Comparison of ENCODE assay signal across 31 cellular contexts in genomic region chr12:60123443-60124000, GRCh38.
A peak's percentile ranks its signal among the peaks of the same experiment; 100 is the strongest.
DNase-seq lines count a peak whose midpoint lies in the region; ATAC-seq and TF ChIP-seq lines count a peak whose summit lies in the region.
"Had no signal": no experiment of that assay in that cellular context is flagged by ENCODE, and none has a peak within 500 bp of the region (broad histone marks: within the 10 kb centered on the region; RNA-seq: fewer than 3 reads in every experiment).

No MANE protein-coding gene starts in this region.

- peaks cover 5% of the 10 kb centered on the region for H3K9me3 Mint-ChIP-seq in Calu3 (ENCODE audit: low read depth, unreplicated experiment)
- peaks cover 17% of the 10 kb centered on the region for H3K9me3 Mint-ChIP-seq in stimulated activated effector memory CD8-positive, alpha-beta T cell treated with anti-CD3 and anti-CD28 coated beads, Interleukin-12 subunit alpha, Interleukin-12 subunit beta, amount 100 ng/mL, for 72 hours

- TF ChIP-seq CTCF in AG09309 (IDR thresholded peaks at IDR 0.05; ENCODE audit: control insufficient read depth, insufficient read depth, low read depth, low read length, missing control alignments), result no peak
- TF ChIP-seq CTCF in Calu3 (IDR thresholded peaks at IDR 0.05; ENCODE audit: unreplicated experiment), result no peak

- CTCF ChIA-PET in Calu3 (lab: Charles Lee), result no interaction called here

- no peak for ATAC-seq in stimulated activated effector memory CD8-positive, alpha-beta T cell treated with anti-CD3 and anti-CD28 coated beads, Interleukin-12 subunit alpha, Interleukin-12 subunit beta, amount 100 ng/mL, for 72 hours
- ATAC-seq: heart right ventricle, right lobe of liver, T-cell had no signal

- DNase-seq in AG09309 (ENCODE audit: low read depth) (peak; percentile 20), ELR (ENCODE audit: low read depth) (peak; percentile 52), amniotic epithelial cell (ENCODE audit: low read depth) (peak; percentile 7), fibroblast of the conjunctiva (ENCODE audit: low read depth) (peak; percentile 16), MV-4-11 (lab: John Stamatoyannopoulos, UW) (no peak), Calu3 (no peak)
- DNase-seq in activated T-cell treated with anti-CD3 and anti-CD28 coated beads, Interleukin-2, amount 50 U/mL, for 1 hour, result no peak
- DNase-seq in stimulated activated effector memory CD8-positive, alpha-beta T cell treated with anti-CD3 and anti-CD28 coated beads, Interleukin-12 subunit alpha, Interleukin-12 subunit beta, amount 100 ng/mL, for 72 hours (ENCODE audit: low spot score in 2 of 2), result no peak
- DNase-seq: activated CD4-positive, alpha-beta T cell treated with anti-CD3 and anti-CD28 coated beads for 48 hours; amygdala; C1 segment of cervical spinal cord; DMS79 treated with DMSO at 0.1 percent for 48 hours; effector CD4-positive, alpha-beta T cell; foreskin melanocyte; heart right ventricle; Karpas-422; kidney; naive B cell; NCI-H1436; NCI-H2081; NCI-H2227 treated with DMSO at 0.1 percent for 48 hours; NCI-H69; right lobe of liver; stimulated activated CD4-positive, alpha-beta T cell treated with anti-CD3 and anti-CD28 coated beads, Interleukin-4, amount 100 ng/mL, for 1 hour; T-cell; tibial artery; WERI-Rb-1 had no signal

- intact Hi-C loops in Calu3 (cut with micrococcal nuclease; ENCODE audit: unreplicated experiment), result no loop called here

- H3K27me3 Mint-ChIP-seq in Calu3 (ENCODE audit: unreplicated experiment), result no peaks in the 10 kb centered on the region
- H3K27me3 Mint-ChIP-seq: activated naive CD4-positive, alpha-beta T cell treated with anti-CD3 and anti-CD28 coated beads, Interleukin-2, amount 50 U/mL, for 24 hours; naive B cell; progenitor cell of endocrine pancreas; T-cell had no signal

- BruUV-seq in Calu3 (replicated peaks; lab: Mats Ljungman, UMichigan), result no TSS peak

- no peak overlapping the region for H3K4me3 ChIP-seq in AG09309 (ENCODE audit: control insufficient read depth, low read depth, low read length)
- H3K4me3 ChIP-seq: heart right ventricle, right lobe of liver, tibial artery had no signal

- no peaks in the 10 kb centered on the region for H3K36me3 Mint-ChIP-seq in Calu3 (ENCODE audit: insufficient read depth, unreplicated experiment)
- no peaks in the 10 kb centered on the region for H3K36me3 Mint-ChIP-seq in stimulated activated effector memory CD8-positive, alpha-beta T cell treated with anti-CD3 and anti-CD28 coated beads, Interleukin-12 subunit alpha, Interleukin-12 subunit beta, amount 100 ng/mL, for 72 hours
- H3K36me3 Mint-ChIP-seq: activated naive CD4-positive, alpha-beta T cell treated with anti-CD3 and anti-CD28 coated beads, Interleukin-2, amount 50 U/mL, for 24 hours; mesothelial cell of epicardium; naive B cell; T-cell had no signal

- peaks cover 22% of the 10 kb centered on the region for H3K4me1 Mint-ChIP-seq in Calu3 (ENCODE audit: low read depth, unreplicated experiment)
- H3K4me1 Mint-ChIP-seq in stimulated activated effector memory CD8-positive, alpha-beta T cell treated with anti-CD3 and anti-CD28 coated beads, Interleukin-12 subunit alpha, Interleukin-12 subunit beta, amount 100 ng/mL, for 72 hours, result no peaks in the 10 kb centered on the region
- H3K4me1 Mint-ChIP-seq: activated naive CD4-positive, alpha-beta T cell treated with anti-CD3 and anti-CD28 coated beads, Interleukin-2, amount 50 U/mL, for 24 hours; mesothelial cell of epicardium; naive B cell; T-cell had no signal

- H3K27ac Mint-ChIP-seq in Calu3 (ENCODE audit: unreplicated experiment), result no peak overlapping the region
- no peak overlapping the region for H3K27ac Mint-ChIP-seq in stimulated activated effector memory CD8-positive, alpha-beta T cell treated with anti-CD3 and anti-CD28 coated beads, Interleukin-12 subunit alpha, Interleukin-12 subunit beta, amount 100 ng/mL, for 72 hours
- H3K27ac Mint-ChIP-seq: activated naive CD4-positive, alpha-beta T cell treated with anti-CD3 and anti-CD28 coated beads, Interleukin-2, amount 50 U/mL, for 24 hours; activated T-helper 2 cell treated with anti-CD3 and anti-CD28 coated beads, Interferon-gamma antibody, Interleukin-2, Interleukin-4, amounts not matched to agents 10 μg/mL and 5 μg/mL and 100 μg/mL, durations not matched to agents 14 hours and 24 hours and 36 hours; mesothelial cell of epicardium; naive B cell; progenitor cell of endocrine pancreas; T-cell had no signal

- no peak overlapping the region for H3K4me3 Mint-ChIP-seq in Calu3 (ENCODE audit: low read depth, unreplicated experiment)
- H3K4me3 Mint-ChIP-seq in stimulated activated effector memory CD8-positive, alpha-beta T cell treated with anti-CD3 and anti-CD28 coated beads, Interleukin-12 subunit alpha, Interleukin-12 subunit beta, amount 100 ng/mL, for 72 hours, result no peak overlapping the region
- H3K4me3 Mint-ChIP-seq: activated naive CD4-positive, alpha-beta T cell treated with anti-CD3 and anti-CD28 coated beads, Interleukin-2, amount 50 U/mL, for 24 hours; mesothelial cell of epicardium; naive B cell; T-cell had no signal

Comparison
In these comparisons a context has a peak if more than half of its experiments do, and no peak if none do; other contexts are left out.
1. DNase-seq: peak in AG09309 (single experiment), ELR (single experiment), amniotic epithelial cell (single experiment) and fibroblast of the conjunctiva (single experiment); none in MV-4-11 (single experiment), Calu3 (single experiment), activated T-cell treated with anti-CD3 and anti-CD28 coated beads, Interleukin-2, amount 50 U/mL, for 1 hour (single experiment) and stimulated activated effector memory CD8-positive, alpha-beta T cell treated with anti-CD3 and anti-CD28 coated beads, Interleukin-12 subunit alpha, Interleukin-12 subunit beta, amount 100 ng/mL, for 72 hours (0 of 2).